In genomic region chr12:116599285-116600122, GRCh38 we compare ENCODE assay signal across 8 cellular contexts.
DNase-seq lines count a peak whose midpoint lies in the region; ATAC-seq lines count a peak whose summit lies in the region.

No MANE protein-coding gene starts in this region.

- no peak for ATAC-seq in HG02981 (IDR thresholded peaks at IDR 0.05; ENCODE audit: unreplicated experiment)

- DNase-seq in COLO829 (ENCODE audit: low spot score) (peak; percentile 60), HS-27A (ENCODE audit: low read depth) (peak; percentile 23), cerebellar cortex (ENCODE audit: low spot score) (peak; percentile 84), kidney tubule cell (ENCODE audit: low spot score) (peak; percentile 68), NCI-H146 treated with DMSO at 0.1 percent for 48 hours (lab: John Stamatoyannopoulos, UW; ENCODE audit: unreplicated experiment) (no peak)
- peak; percentile 61 for DNase-seq in activated CD4-positive, CD25-positive, alpha-beta regulatory T cell treated with anti-CD3 and anti-CD28 coated beads, Interleukin-2, amount 50 U/mL, for 72 hours
- peak; percentile 77 for DNase-seq in stimulated activated CD4-positive, alpha-beta T cell treated with anti-CD3 and anti-CD28 coated beads, Interleukin-15, amount 100 ng/mL, for 24 hours
